In genomic region chr12:42235426-42235825, GRCh38 we compare ENCODE assay signal across 12 cellular contexts. TPM values are rescaled to one million over a fixed set of nuclear protein-coding genes. Genes with fewer than 3 reads are reported as not detected.
DNase-seq lines count a peak whose midpoint lies in the region; ATAC-seq and TF ChIP-seq lines count a peak whose summit lies in the region.
"Had no signal": no experiment of that assay in that cellular context is flagged by ENCODE, and none has a peak within 500 bp of the region (broad histone marks: within the 10 kb centered on the region; RNA-seq: fewer than 3 reads in every experiment).

No MANE protein-coding gene starts in this region.

- CTCF ChIA-PET in RWPE1 (lab: Yijun Ruan, JAX) = no interaction called here

- TF ChIP-seq EP300 in stomach (IDR thresholded peaks at IDR 0.05) = no peak

- no peaks in the 10 kb centered on the region for H3K36me3 ChIP-seq in adrenal gland (replicated peaks in 1 of 2)
- peaks cover 0 to 10% (median 6%) of the 10 kb centered on the region in 4 donors for H3K36me3 ChIP-seq in stomach

- ATAC-seq in GM18502 (IDR thresholded peaks at IDR 0.05; ENCODE audit: poor library complexity, unreplicated experiment) (no peak), GM18868 (IDR thresholded peaks at IDR 0.05; ENCODE audit: unreplicated experiment) (no peak)

- H3K27me3 ChIP-seq in adrenal gland (no peaks in the 10 kb centered on the region), stomach (no peaks in the 10 kb centered on the region)

- TF ChIP-seq POLR2A in adrenal gland (IDR thresholded peaks at IDR 0.05) (no peak), stomach (IDR thresholded peaks at IDR 0.05) (no peak)

- H3K27ac ChIP-seq in adrenal gland = peak overlapping the region in 3 of 5 donors; percentile 25 to 66 (median 60)
- H3K27ac ChIP-seq in stomach = peak overlapping the region in 4 of 5 donors; percentile 52 to 98 (median 72)
- no peak overlapping the region for H3K27ac ChIP-seq in RWPE1

- intact Hi-C loops in adrenal gland (cut with DNase I) (loop anchor here (10.0 kb wide), 2 partner anchors 89 to 101 kb away; partner anchors contain the start of genes PPHLN1 (in 2 of the 2) and ZCRB1 (in 2 of the 2)), stomach (cut with DNase I; ENCODE audit: low total_unique reads) (loop anchor here (5.0 kb wide), 1 partner anchor 88 kb away; no protein-coding TSS in a partner anchor)

- H3K4me1 ChIP-seq in adrenal gland (replicated peaks in 1 of 2) = peaks cover 5 to 57% of the 10 kb centered on the region in 2 donors
- H3K4me1 ChIP-seq in stomach = peaks cover 19 to 55% (median 35%) of the 10 kb centered on the region in 4 donors

- 0 to 10% (median 4%) methylated on average over 1 of the region's 1 CpG for WGBS in adrenal gland, 4 donors
- WGBS in stomach, 5 donors = 0 to 15% (median 9%) methylated on average over 1 of the region's 1 CpG

- peak overlapping the region in 1 of 4 donors; percentile 75 for H3K4me3 Mint-ChIP-seq in IgD-negative memory B cell
- H3K4me3 Mint-ChIP-seq: dendritic cell treated with granulocyte-macrophage colony-stimulating factor and Interleukin-4, amounts not matched to agents 40 ng/mL and 50 ng/mL, for 4 days had no signal

- no peaks in the 10 kb centered on the region for H3K9me3 ChIP-seq in adrenal gland (replicated peaks in 1 of 3)
- H3K9me3 ChIP-seq in stomach = no peaks in the 10 kb centered on the region

- H3K9me3 Mint-ChIP-seq in IgD-negative memory B cell = no peaks in the 10 kb centered on the region
- H3K9me3 Mint-ChIP-seq: dendritic cell treated with granulocyte-macrophage colony-stimulating factor and Interleukin-4, amounts not matched to agents 40 ng/mL and 50 ng/mL, for 4 days had no signal

- H3K4me1 Mint-ChIP-seq in IgD-negative memory B cell = peaks cover 29 to 42% (median 39%) of the 10 kb centered on the region in 3 donors

- POLR2A ChIA-PET in RWPE1 (lab: Yijun Ruan, JAX; ENCODE audit: low non-redundant PET) = interaction anchor here (0.6 kb wide), 1 partner anchor 64 kb away, joined by 3 read pairs; no protein-coding TSS in a partner anchor

- H3K27ac Mint-ChIP-seq in IgD-negative memory B cell = peak overlapping the region; percentile 4 to 68 (median 18)
- H3K27ac Mint-ChIP-seq: dendritic cell treated with granulocyte-macrophage colony-stimulating factor and Interleukin-4, amounts not matched to agents 40 ng/mL and 50 ng/mL, for 4 days had no signal

- H3K4me3 ChIP-seq in adrenal gland (peak overlapping the region in 1 of 4 donors; percentile 96), stomach (no peak overlapping the region)

- peak in 1 of 7 donors; percentile 36 for DNase-seq in adrenal gland
- DNase-seq in inferior parietal cortex (ENCODE audit: extremely low spot score) = peak; percentile 51
- DNase-seq in stomach = no peak
- DNase-seq in iPS-NIHi7 (ENCODE audit: extremely low spot score) = no peak
- no peak for DNase-seq in RWPE1 (ENCODE audit: low spot score)
- DNase-seq: activated CD4-positive, alpha-beta T cell treated with anti-CD3 and anti-CD28 coated beads for 4 hours; NK-92 treated with Interleukin-12 subunit alpha and Interleukin-12 subunit beta, amount 100 ng/mL, for 24 hours; stimulated activated CD4-positive, alpha-beta T cell treated with anti-CD3 and anti-CD28 coated beads, Interleukin-15, amount 100 ng/mL, for 24 hours had no signal

- H3K27me3 Mint-ChIP-seq in IgD-negative memory B cell = no peaks in the 10 kb centered on the region
- H3K27me3 Mint-ChIP-seq: dendritic cell treated with granulocyte-macrophage colony-stimulating factor and Interleukin-4, amounts not matched to agents 40 ng/mL and 50 ng/mL, for 4 days had no signal

- TF ChIP-seq CTCF in adrenal gland (IDR thresholded peaks at IDR 0.05) (no peak), stomach (IDR thresholded peaks at IDR 0.05) (no peak), RWPE1 (conservative IDR thresholded peaks at IDR 0.05; ENCODE audit: low read depth) (no peak)

- peaks cover 4% of the 10 kb centered on the region for H3K36me3 Mint-ChIP-seq in IgD-negative memory B cell

RNA-seq across cellular contexts. Expression of gene YAF2, which starts 2.6 kb away (rescaled TPM):
- polyA plus RNA-seq in IgD-negative memory B cell (20.1 TPM), adrenal gland (10 to 100 TPM; 10.4 to 27.8 (median 16.7) TPM), stomach (10 to 100 TPM in 1 of 3 donors, 1 to 10 TPM in 2; 8.7 to 27.2 (median 9.7) TPM)
- total RNA-seq in adrenal gland (10 to 100 TPM; 12.2 to 39.2 (median 26.4) TPM), stomach (10 to 100 TPM; 36.5 to 91.0 (median 45.8) TPM)
